In the genomic region with DNA sequence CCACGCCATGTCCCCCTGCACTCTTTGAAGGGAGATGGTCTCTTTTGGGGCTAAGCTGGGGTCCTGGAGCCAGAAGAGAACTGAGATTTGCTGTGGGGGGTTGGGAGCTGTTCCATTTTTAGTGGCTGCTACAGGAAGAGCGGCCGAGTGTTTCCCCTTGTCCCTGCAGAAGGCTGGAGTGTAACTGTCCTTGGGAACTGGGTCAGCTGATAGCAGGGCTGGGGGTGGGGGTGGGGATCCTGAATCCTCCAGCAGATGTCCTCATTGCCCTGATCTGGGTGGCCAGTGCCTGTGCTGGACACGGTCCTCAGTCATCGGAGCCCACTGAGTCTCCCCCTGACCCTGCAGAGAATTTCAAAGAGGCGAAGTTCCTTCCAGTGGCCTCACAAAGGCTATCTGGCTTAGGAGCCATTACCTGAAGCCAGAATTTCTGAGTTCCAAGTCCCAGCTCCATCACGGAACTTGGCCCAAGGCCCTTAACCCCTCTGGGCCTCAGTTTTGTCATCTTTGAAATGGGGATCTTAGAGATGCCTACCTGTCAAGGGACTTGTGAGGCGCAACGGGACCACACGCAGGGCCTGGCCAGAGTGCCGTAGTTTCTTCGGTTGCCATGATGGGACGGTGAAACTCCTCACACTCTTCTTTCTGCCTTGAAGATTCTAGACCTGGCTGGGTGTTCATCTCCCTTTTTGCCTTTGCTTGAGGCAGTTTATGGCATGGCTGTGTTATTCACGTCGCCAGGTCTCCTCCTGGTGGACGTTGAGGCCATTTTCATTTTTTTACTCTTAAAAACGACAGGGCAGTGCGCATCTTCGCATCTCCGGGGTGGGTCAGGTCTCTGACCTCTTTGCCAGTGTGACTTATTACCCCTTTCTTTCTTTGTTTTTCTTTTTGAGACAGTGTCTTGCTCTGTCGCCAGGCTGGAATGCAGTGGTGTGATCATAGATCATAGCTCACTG, we compare ENCODE assay signal across 8 cellular contexts. TPM values are rescaled to one million over a fixed set of nuclear protein-coding genes. Genes with fewer than 3 reads are reported as not detected.
DNase-seq lines count a peak whose midpoint lies in the region; ATAC-seq and TF ChIP-seq lines count a peak whose summit lies in the region.

No MANE protein-coding gene starts in this region.

- CTCF ChIA-PET in RWPE1 (lab: Yijun Ruan, JAX) = interaction anchor here (0.7 kb wide), 1 partner anchor 54 kb away, joined by 4 read pairs; no protein-coding TSS in a partner anchor

- peaks cover 7 to 40% (median 29%) of the 10 kb centered on the region in 4 donors for H3K4me1 Mint-ChIP-seq in naive thymus-derived CD8-positive, alpha-beta T cell

- DNase-seq in Caki2 (ENCODE audit: low read depth) (peak; percentile 96), RWPE1 (ENCODE audit: low spot score) (no peak), fibroblast of gingiva (ENCODE audit: low read depth) (peak; percentile 42), NCI-H1092 treated with DMSO at 0.1 percent for 48 hours (lab: John Stamatoyannopoulos, UW) (no peak)
- peak in 4 of 10 donors; percentile 12 to 36 (median 31) for DNase-seq in naive thymus-derived CD8-positive, alpha-beta T cell
- DNase-seq in stimulated activated CD4-positive, alpha-beta T cell treated with anti-CD3 and anti-CD28 coated beads, Interleukin-4, amount 100 ng/mL, for 1 hour = no peak
- DNase-seq in stimulated activated CD4-positive, alpha-beta T cell treated with anti-CD3 and anti-CD28 coated beads, Interleukin-15, amount 100 ng/mL, for 24 hours = no peak

- in situ Hi-C loops in Caki2 (cut with HindIII; ENCODE audit: low pct_unique_long_range_greater_than_20kb, low sequenced_read_pairs) = no loop called here

- no peak overlapping the region for H3K4me3 Mint-ChIP-seq in naive thymus-derived CD8-positive, alpha-beta T cell

- H3K9me3 Mint-ChIP-seq in naive thymus-derived CD8-positive, alpha-beta T cell = no peaks in the 10 kb centered on the region

- POLR2A ChIA-PET in RWPE1 (lab: Yijun Ruan, JAX; ENCODE audit: low non-redundant PET) = interaction anchor here (0.6 kb wide), 1 partner anchor 12 kb away, joined by 7 read pairs; no protein-coding TSS in a partner anchor
- POLR2A ChIA-PET in naive thymus-derived CD8-positive, alpha-beta T cell (lab: Charles Lee) = interaction anchor here (0.6 to 2.3 kb wide), 3 partner anchors 9 to 189 kb away, joined by 3 to 9 read pairs (median 7); a partner anchor contains a TSS

- peaks cover 0 to 32% (median 5%) of the 10 kb centered on the region in 3 donors for H3K36me3 Mint-ChIP-seq in naive thymus-derived CD8-positive, alpha-beta T cell

- TF ChIP-seq CTCF in RWPE1 (conservative IDR thresholded peaks at IDR 0.05; ENCODE audit: low read depth) = no peak

- peak overlapping the region; percentile 31 to 85 (median 72) for H3K27ac Mint-ChIP-seq in naive thymus-derived CD8-positive, alpha-beta T cell

- peak overlapping the region; percentile 41 for H3K27ac ChIP-seq in RWPE1

- peak; percentile 35 to 67 for ATAC-seq in naive thymus-derived CD8-positive, alpha-beta T cell
- no peak for ATAC-seq in HG02938 (IDR thresholded peaks at IDR 0.05; ENCODE audit: unreplicated experiment)

- no peaks in the 10 kb centered on the region for H3K27me3 Mint-ChIP-seq in naive thymus-derived CD8-positive, alpha-beta T cell

RNA-seq across cellular contexts. Expression of a gene that starts 51.9 kb away (rescaled TPM):
- 331 and 362 TPM in 2 replicates for total RNA-seq in Caki2 (2014; rRNA removed; shearing (Covaris generic); ENCODE audit: low replicate concordance)
- 100 to 1,000 TPM; 267 to 270 TPM for total RNA-seq in naive thymus-derived CD8-positive, alpha-beta T cell
- polyA plus RNA-seq in naive thymus-derived CD8-positive, alpha-beta T cell = 10 to 100 TPM; 45.0 to 91.4 (median 60.9) TPM

Comparison
In these comparisons a context has a peak if more than half of its experiments do, and no peak if none do; other contexts are left out.
1. DNase-seq: peak in Caki2 (single experiment) and fibroblast of gingiva (single experiment); none in RWPE1 (single experiment), stimulated activated CD4-positive, alpha-beta T cell treated with anti-CD3 and anti-CD28 coated beads, Interleukin-4, amount 100 ng/mL, for 1 hour (single experiment), stimulated activated CD4-positive, alpha-beta T cell treated with anti-CD3 and anti-CD28 coated beads, Interleukin-15, amount 100 ng/mL, for 24 hours (single experiment) and NCI-H1092 treated with DMSO at 0.1 percent for 48 hours (single experiment).